Comparison of ENCODE assay signal across 17 cellular contexts in the genomic region with DNA sequence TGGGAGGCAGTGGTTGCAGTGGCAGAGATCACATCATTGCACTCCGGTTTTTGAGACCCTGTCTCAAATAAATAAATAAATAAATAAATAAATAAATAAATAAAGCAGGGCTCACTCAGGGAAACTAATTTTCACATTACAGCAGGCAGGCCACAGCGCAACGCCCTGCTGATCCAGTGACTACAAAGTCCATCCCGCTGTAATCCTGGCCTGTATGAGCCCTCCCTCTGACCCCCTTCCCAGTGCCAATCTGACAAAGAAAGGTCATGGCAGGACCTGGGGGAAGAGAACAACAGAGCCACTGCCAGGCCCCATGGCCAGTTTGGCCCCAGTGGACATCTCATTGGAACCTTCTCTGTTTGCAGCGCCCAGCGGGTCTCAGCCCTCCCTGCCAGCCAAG.
"Had no signal": no experiment of that assay in that cellular context is flagged by ENCODE, and none has a peak within 500 bp of the region (broad histone marks: within the 10 kb centered on the region; RNA-seq: fewer than 3 reads in every experiment).

No MANE protein-coding gene starts in this region.

- ATAC-seq: foreskin keratinocyte; left colon; sciatic nerve; SK-N-SH treated with all-trans-retinoic acid at 6 μM for 48 hours; stimulated activated naive CD8-positive, alpha-beta T cell treated with anti-CD3 and anti-CD28 coated beads, Interleukin-15, Interleukin-2, amounts not matched to agents 100 U/mL and 50 U/mL, for 24 hours had no signal

- H3K4me3 Mint-ChIP-seq: activated B cell treated with CpG ODN at 0.5 μM for 24 hours; activated CD4-positive, alpha-beta T cell treated with anti-CD3 and anti-CD28 coated beads, Interleukin-2, amount 10 ng/mL, durations not matched to agents 24 days and 14 days; activated naive CD8-positive, alpha-beta T cell; activated T-cell treated with anti-CD3 and anti-CD28 coated beads, Interleukin-2, amount 50 U/mL, for 24 hours; T-helper 1 cell treated with Interleukin-12 subunit alpha and Interleukin-12 subunit beta and Interleukin-4 antibody, amounts not matched to agents 30 μg/mL and 1 μg/mL, for 36 hours had no signal

- DNase-seq: activated B cell treated with CpG ODN at 0.5 μM for 24 hours; activated CD4-positive, alpha-beta T cell treated with anti-CD3 and anti-CD28 coated beads, Interleukin-2, amount 10 ng/mL, durations not matched to agents 24 days and 14 days; activated effector memory CD4-positive, alpha-beta T cell treated with Interleukin-2 at 50 U/mL for 16 hours; activated T-cell treated with anti-CD3 and anti-CD28 coated beads, Interleukin-2, amount 50 U/mL, for 24 hours; anterior cingulate cortex; dorsolateral prefrontal cortex; foreskin keratinocyte; left colon; Right ventricle myocardium superior; stimulated activated CD4-positive, alpha-beta T cell treated with anti-CD3 and anti-CD28 coated beads, Interleukin-2, amount 100 ng/mL, for 48 hours; stimulated activated naive CD8-positive, alpha-beta T cell treated with anti-CD3 and anti-CD28 coated beads, Interleukin-15, Interleukin-2, amounts not matched to agents 100 U/mL and 50 U/mL, for 24 hours had no signal

- H3K4me3 ChIP-seq: dorsolateral prefrontal cortex, thoracic aorta had no signal

- H3K27ac ChIP-seq: foreskin keratinocyte had no signal

- H3K9me3 ChIP-seq: thoracic aorta had no signal

- H3K27me3 Mint-ChIP-seq: activated B cell treated with CpG ODN at 0.5 μM for 24 hours; activated CD4-positive, alpha-beta T cell treated with anti-CD3 and anti-CD28 coated beads, Interleukin-2, amount 10 ng/mL, durations not matched to agents 24 days and 14 days; activated naive CD8-positive, alpha-beta T cell; activated T-cell treated with anti-CD3 and anti-CD28 coated beads, Interleukin-2, amount 50 U/mL, for 24 hours; progenitor cell of endocrine pancreas had no signal

- H3K36me3 ChIP-seq: thoracic aorta had no signal

- H3K9me3 Mint-ChIP-seq: activated B cell treated with CpG ODN at 0.5 μM for 24 hours; activated CD4-positive, alpha-beta T cell treated with anti-CD3 and anti-CD28 coated beads, Interleukin-2, amount 10 ng/mL, durations not matched to agents 24 days and 14 days; activated T-cell treated with anti-CD3 and anti-CD28 coated beads, Interleukin-2, amount 50 U/mL, for 24 hours; T-helper 1 cell treated with Interleukin-12 subunit alpha and Interleukin-12 subunit beta and Interleukin-4 antibody, amounts not matched to agents 30 μg/mL and 1 μg/mL, for 36 hours had no signal

- H3K27ac Mint-ChIP-seq: activated B cell treated with CpG ODN at 0.5 μM for 24 hours; activated CD4-positive, alpha-beta T cell treated with anti-CD3 and anti-CD28 coated beads, Interleukin-2, amount 10 ng/mL, durations not matched to agents 24 days and 14 days; activated naive CD8-positive, alpha-beta T cell; activated T-cell treated with anti-CD3 and anti-CD28 coated beads, Interleukin-2, amount 50 U/mL, for 24 hours; T-helper 1 cell treated with Interleukin-12 subunit alpha and Interleukin-12 subunit beta and Interleukin-4 antibody, amounts not matched to agents 30 μg/mL and 1 μg/mL, for 36 hours had no signal

- H3K27me3 ChIP-seq: dorsolateral prefrontal cortex, foreskin keratinocyte had no signal
